In genomic region chr14:38735006-38735405, GRCh38 we compare ENCODE assay signal across 23 cellular contexts.
"Had no signal": no experiment of that assay in that cellular context is flagged by ENCODE, and none has a peak within 500 bp of the region (broad histone marks: within the 10 kb centered on the region; RNA-seq: fewer than 3 reads in every experiment).

No MANE protein-coding gene starts in this region.

- DNase-seq: activated CD4-positive, alpha-beta memory T cell treated with anti-CD3 and anti-CD28 coated beads for 36 hours; activated CD4-positive, alpha-beta T cell treated with anti-CD3 and anti-CD28 coated beads, Interleukin-2, amount 10 ng/mL, durations not matched to agents 7 days and 5 days; activated CD4-positive, CD25-positive, alpha-beta regulatory T cell; activated CD8-positive, alpha-beta memory T cell treated with anti-CD3 and anti-CD28 coated beads for 24 hours; activated gamma-delta T cell; activated naive CD4-positive, alpha-beta T cell treated with anti-CD3 and anti-CD28 coated beads for 36 hours; activated naive CD8-positive, alpha-beta T cell treated with anti-CD3 and anti-CD28 coated beads for 36 hours; activated T-cell treated with anti-CD3 and anti-CD28 coated beads, Interleukin-2, amount 50 U/mL, for 4 hours; brain microvascular endothelial cell; cerebellar nuclear complex; NCI-H1048; NCI-H146; NCI-H187 treated with DMSO at 0.1 percent for 48 hours; NCI-H2081 treated with DMSO at 0.1 percent for 48 hours; NCI-H2171 treated with DMSO at 0.1 percent for 48 hours; NCI-H226; NCI-H526 treated with DMSO at 0.1 percent for 48 hours; SIG-M5; T-cell had no signal

- H3K27me3 ChIP-seq: brain microvascular endothelial cell, cardiac muscle cell had no signal

- FAIRE-seq: colon had no signal

- H3K36me3 ChIP-seq: brain microvascular endothelial cell, cardiac muscle cell had no signal

- H3K27ac ChIP-seq: brain microvascular endothelial cell, cardiac muscle cell, VCaP had no signal

- H3K4me3 ChIP-seq: cardiac muscle cell had no signal

- ATAC-seq: activated T-cell treated with anti-CD3 and anti-CD28 coated beads, Interleukin-2, amount 50 U/mL, for 4 hours; activated T-helper 17 cell treated with anti-CD3 and anti-CD28 coated beads, Interleukin-2, amount 50 U/mL, for 72 hours; T-cell had no signal
